In the genomic region with DNA sequence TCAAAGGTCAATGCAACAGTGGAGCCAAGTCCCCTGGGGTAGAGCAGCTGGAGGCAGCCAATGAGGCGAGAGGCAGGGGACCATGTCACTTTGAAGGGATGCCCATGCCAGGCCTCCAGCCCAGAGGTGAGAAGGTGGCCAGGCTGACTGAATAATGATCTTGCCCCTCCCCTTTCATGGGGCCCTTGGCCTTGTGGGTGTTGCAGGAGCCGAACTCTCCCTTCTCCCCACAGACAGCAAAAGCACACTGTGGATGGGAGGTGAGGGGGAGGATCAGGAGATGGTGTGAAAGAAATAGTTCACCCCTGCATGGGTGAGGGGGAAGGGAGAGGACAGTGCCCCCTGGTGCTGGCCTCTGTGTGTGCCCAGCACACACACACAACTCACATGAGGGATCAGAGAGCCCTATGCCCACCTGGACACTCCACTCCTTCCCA, we compare ENCODE assay signal across 11 cellular contexts. TPM values are rescaled to one million over a fixed set of nuclear protein-coding genes. Genes with fewer than 3 reads are reported as not detected.
DNase-seq lines count a peak whose midpoint lies in the region; ATAC-seq and TF ChIP-seq lines count a peak whose summit lies in the region.
"Had no signal": no experiment of that assay in that cellular context is flagged by ENCODE, and none has a peak within 500 bp of the region (broad histone marks: within the 10 kb centered on the region; RNA-seq: fewer than 3 reads in every experiment).

No MANE protein-coding gene starts in this region.

- peaks cover 40% of the 10 kb centered on the region for H3K4me1 ChIP-seq in SJCRH30
- peaks cover 89% of the 10 kb centered on the region for H3K4me1 ChIP-seq in CD8-positive, alpha-beta T cell (ENCODE audit: insufficient read depth, low read length)

- CTCF ChIA-PET in activated CD4-positive, alpha-beta T cell treated with anti-CD3 and anti-CD28 coated beads for 36 hours (lab: Charles Lee), result interaction anchor here (1.0 to 8.2 kb wide), 6 partner anchors 10 to 43 kb away, joined by 3 to 117 read pairs (median 28); partner anchors contain the start of gene TBX21
- CTCF ChIA-PET in CD8-positive, alpha-beta T cell (lab: Charles Lee), result interaction anchor here (0.8 to 4.0 kb wide), 7 partner anchors 10 to 53 kb away, joined by 3 to 25 read pairs (median 5); partner anchors contain the start of gene TBX21

- no peaks in the 10 kb centered on the region for H3K9me3 ChIP-seq in SJCRH30 (replicated peaks)
- no peaks in the 10 kb centered on the region for H3K9me3 ChIP-seq in CD8-positive, alpha-beta T cell (ENCODE audit: low read length)
- H3K9me3 ChIP-seq: breast epithelium, Peyer's patch had no signal

- H3K4me3 Mint-ChIP-seq in activated CD4-positive, alpha-beta T cell treated with anti-CD3 and anti-CD28 coated beads for 36 hours, result peak overlapping the region; percentile 69
- peak overlapping the region; percentile 67 to 78 for H3K4me3 Mint-ChIP-seq in effector memory CD8-positive, alpha-beta T cell
- H3K4me3 Mint-ChIP-seq in CD8-positive, alpha-beta T cell, result no peak overlapping the region

- H3K9me3 Mint-ChIP-seq in activated CD4-positive, alpha-beta T cell treated with anti-CD3 and anti-CD28 coated beads for 36 hours (ENCODE audit: low read depth), result no peaks in the 10 kb centered on the region
- H3K9me3 Mint-ChIP-seq in effector memory CD8-positive, alpha-beta T cell, result no peaks in the 10 kb centered on the region
- H3K9me3 Mint-ChIP-seq in CD8-positive, alpha-beta T cell, result no peaks in the 10 kb centered on the region

- H3K27ac ChIP-seq in SJCRH30, result no peak overlapping the region
- H3K27ac ChIP-seq in CD8-positive, alpha-beta T cell (ENCODE audit: low read depth, low read length), result no peak overlapping the region
- H3K27ac ChIP-seq: breast epithelium, Peyer's patch had no signal

- peaks cover 80% of the 10 kb centered on the region for H3K4me1 Mint-ChIP-seq in activated CD4-positive, alpha-beta T cell treated with anti-CD3 and anti-CD28 coated beads for 36 hours
- peaks cover 91 to 93% of the 10 kb centered on the region in 2 donors for H3K4me1 Mint-ChIP-seq in effector memory CD8-positive, alpha-beta T cell (ENCODE audit: low read depth in 2 of 2)
- H3K4me1 Mint-ChIP-seq in CD8-positive, alpha-beta T cell (ENCODE audit: low read depth), result peaks cover 85% of the 10 kb centered on the region

- H3K27me3 Mint-ChIP-seq in activated CD4-positive, alpha-beta T cell treated with anti-CD3 and anti-CD28 coated beads for 36 hours, result no peaks in the 10 kb centered on the region
- H3K27me3 Mint-ChIP-seq in effector memory CD8-positive, alpha-beta T cell, result no peaks in the 10 kb centered on the region
- H3K27me3 Mint-ChIP-seq in CD8-positive, alpha-beta T cell (ENCODE audit: low read depth), result no peaks in the 10 kb centered on the region

- no peak for TF ChIP-seq CTCF in CD8-positive, alpha-beta T cell (IDR thresholded peaks at IDR 0.05)

- H3K4me3 ChIP-seq in SJCRH30, result no peak overlapping the region
- H3K4me3 ChIP-seq in CD8-positive, alpha-beta T cell (ENCODE audit: low read depth, low read length), result no peak overlapping the region
- H3K4me3 ChIP-seq: breast epithelium, Peyer's patch had no signal

- H3K36me3 ChIP-seq in SJCRH30, result no peaks in the 10 kb centered on the region
- H3K36me3 ChIP-seq in CD8-positive, alpha-beta T cell (ENCODE audit: insufficient read depth, low read length), result no peaks in the 10 kb centered on the region
- H3K36me3 ChIP-seq: breast epithelium, Peyer's patch had no signal

- peak; percentile 83 for DNase-seq in activated CD4-positive, alpha-beta T cell treated with anti-CD3 and anti-CD28 coated beads for 36 hours
- no peak for DNase-seq in activated CD4-positive, alpha-beta T cell treated with anti-CD3 and anti-CD28 coated beads for 1 hour
- no peak for DNase-seq in effector memory CD8-positive, alpha-beta T cell
- DNase-seq in stimulated activated CD4-positive, alpha-beta T cell treated with anti-CD3 and anti-CD28 coated beads, Interleukin-2, amount 100 ng/mL, for 4 hours (ENCODE audit: low read depth), result peak; percentile 65
- DNase-seq in SJCRH30 (no peak), NOMO-1 treated with dmso at 0.1 percent for 144 hours (lab: John Stamatoyannopoulos, UW; ENCODE audit: unreplicated experiment) (no peak)
- DNase-seq in CD8-positive, alpha-beta T cell, result no peak
- DNase-seq: mesenchymal stem cell, Peyer's patch had no signal

- H3K36me3 Mint-ChIP-seq in activated CD4-positive, alpha-beta T cell treated with anti-CD3 and anti-CD28 coated beads for 36 hours (ENCODE audit: low read depth), result no peaks in the 10 kb centered on the region
- peaks cover 18% of the 10 kb centered on the region for H3K36me3 Mint-ChIP-seq in effector memory CD8-positive, alpha-beta T cell (ENCODE audit: insufficient read depth)
- no peaks in the 10 kb centered on the region for H3K36me3 Mint-ChIP-seq in CD8-positive, alpha-beta T cell

- H3K27me3 ChIP-seq in SJCRH30, result peaks cover 22% of the 10 kb centered on the region
- H3K27me3 ChIP-seq in CD8-positive, alpha-beta T cell (ENCODE audit: insufficient read depth, low read length), result no peaks in the 10 kb centered on the region

- peak overlapping the region; percentile 98 for H3K27ac Mint-ChIP-seq in activated CD4-positive, alpha-beta T cell treated with anti-CD3 and anti-CD28 coated beads for 36 hours
- peak overlapping the region; percentile 75 to 79 for H3K27ac Mint-ChIP-seq in effector memory CD8-positive, alpha-beta T cell
- H3K27ac Mint-ChIP-seq in CD8-positive, alpha-beta T cell, result no peak overlapping the region

- ATAC-seq in activated CD4-positive, alpha-beta T cell treated with anti-CD3 and anti-CD28 coated beads for 36 hours, result peak; percentile 4
- peak; percentile 7; the same call in 1 of the 3 replicates for ATAC-seq in SK-N-SH treated with all-trans-retinoic acid at 6 μM for 48 hours
- ATAC-seq in effector memory CD8-positive, alpha-beta T cell (replicated peaks), result peak; percentile 23
- no peak for ATAC-seq in CD8-positive, alpha-beta T cell

- intact Hi-C loops in activated CD4-positive, alpha-beta T cell treated with anti-CD3 and anti-CD28 coated beads for 36 hours (cut with DNase I, micrococcal nuclease), result loop anchor here in 1 of 2 experiments (1.0 kb wide), 1 partner anchor 18 kb away; no protein-coding TSS in a partner anchor
- intact Hi-C loops in CD8-positive, alpha-beta T cell (cut with DNase I, micrococcal nuclease), result loop anchor here (1.0 to 2.0 kb wide), 2 partner anchors 16 to 18 kb away; partner anchors contain the start of gene TBX21 (in 1 of the 2)

- POLR2A ChIA-PET in activated CD4-positive, alpha-beta T cell treated with anti-CD3 and anti-CD28 coated beads for 36 hours (lab: Charles Lee), result interaction anchor here (3.3 kb wide), 1 partner anchor 10 kb away, joined by 29 read pairs; no protein-coding TSS in a partner anchor
- POLR2A ChIA-PET in CD8-positive, alpha-beta T cell (lab: Charles Lee), result no interaction called here

TF ChIP-seq in SK-N-SH treated with all-trans-retinoic acid at 6 μM for 48 hours, 23 proteins besides CTCF, POLR2A, EP300 and RAD21:
- TF ChIP-seq GLIS3 (CRISPR knock-in tag; IDR thresholded peaks at IDR 0.05) (no peak), ZFP3 (CRISPR knock-in tag; IDR thresholded peaks at IDR 0.05) (no peak), TCF4 (CRISPR knock-in tag; IDR thresholded peaks at IDR 0.05; ENCODE audit: borderline replicate concordance) (no peak), ZNF8 (CRISPR knock-in tag; IDR thresholded peaks at IDR 0.05) (no peak), OSR1 (CRISPR knock-in tag; IDR thresholded peaks at IDR 0.05) (no peak), TOX (CRISPR knock-in tag; IDR thresholded peaks at IDR 0.05; ENCODE audit: borderline replicate concordance) (no peak), ESRRG (CRISPR knock-in tag; IDR thresholded peaks at IDR 0.05) (no peak), TSHZ2 (CRISPR knock-in tag; IDR thresholded peaks at IDR 0.05) (no peak)
- TF ChIP-seq, protein P1, sequence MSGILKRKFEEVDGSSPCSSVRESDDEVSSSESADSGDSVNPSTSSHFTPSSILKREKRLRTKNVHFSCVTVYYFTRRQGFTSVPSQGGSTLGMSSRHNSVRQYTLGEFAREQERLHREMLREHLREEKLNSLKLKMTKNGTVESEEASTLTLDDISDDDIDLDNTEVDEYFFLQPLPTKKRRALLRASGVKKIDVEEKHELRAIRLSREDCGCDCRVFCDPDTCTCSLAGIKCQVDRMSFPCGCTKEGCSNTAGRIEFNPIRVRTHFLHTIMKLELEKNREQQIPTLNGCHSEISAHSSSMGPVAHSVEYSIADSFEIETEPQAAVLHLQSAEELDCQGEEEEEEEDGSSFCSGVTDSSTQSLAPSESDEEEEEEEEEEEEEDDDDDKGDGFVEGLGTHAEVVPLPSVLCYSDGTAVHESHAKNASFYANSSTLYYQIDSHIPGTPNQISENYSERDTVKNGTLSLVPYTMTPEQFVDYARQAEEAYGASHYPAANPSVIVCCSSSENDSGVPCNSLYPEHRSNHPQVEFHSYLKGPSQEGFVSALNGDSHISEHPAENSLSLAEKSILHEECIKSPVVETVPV (CRISPR knock-in tag; IDR thresholded peaks at IDR 0.05), result no peak

RNA-seq across cellular contexts. Expression of gene TBX21, which starts 15.8 kb away (rescaled TPM):
- total RNA-seq in activated CD4-positive, alpha-beta T cell treated with anti-CD3 and anti-CD28 coated beads for 36 hours, result 10 to 100 TPM; 73.4 to 76.8 TPM
- not detected in 2 replicates for total RNA-seq in SJCRH30 (2014; rRNA removed; shearing (Covaris generic))
- total RNA-seq in CD8-positive, alpha-beta T cell, result 10 to 100 TPM; 37.0 to 39.1 TPM

RNA-seq across cellular contexts. Expression of gene TBKBP1, which starts 23.3 kb away (rescaled TPM):
- 10 to 100 TPM; 21.8 to 23.1 TPM for total RNA-seq in activated CD4-positive, alpha-beta T cell treated with anti-CD3 and anti-CD28 coated beads for 36 hours
- total RNA-seq in SJCRH30 (2014; rRNA removed; shearing (Covaris generic)), result 14.4 and 15.6 TPM in 2 replicates
- 1 to 10 TPM; 5.2 TPM for total RNA-seq in CD8-positive, alpha-beta T cell

Comparison
In these comparisons a context has a peak if more than half of its experiments do, and no peak if none do; other contexts are left out.
1. DNase-seq: peak in activated CD4-positive, alpha-beta T cell treated with anti-CD3 and anti-CD28 coated beads for 36 hours (single experiment) and stimulated activated CD4-positive, alpha-beta T cell treated with anti-CD3 and anti-CD28 coated beads, Interleukin-2, amount 100 ng/mL, for 4 hours (single experiment); none in activated CD4-positive, alpha-beta T cell treated with anti-CD3 and anti-CD28 coated beads for 1 hour (single experiment), effector memory CD8-positive, alpha-beta T cell (0 of 3), SJCRH30 (0 of 2), CD8-positive, alpha-beta T cell (0 of 7) and NOMO-1 treated with dmso at 0.1 percent for 144 hours (single experiment).
2. RNA of gene TBX21, which starts 15.8 kb away (total RNA-seq): 73.4 to 76.8 TPM in activated CD4-positive, alpha-beta T cell treated with anti-CD3 and anti-CD28 coated beads for 36 hours and 37.0 to 39.1 TPM in CD8-positive, alpha-beta T cell; not detected in SJCRH30; every median in the first group is over 10 times any median in the second.